In genomic region chr3:110881069-110881468, GRCh38 we compare ENCODE assay signal across 8 cellular contexts.
DNase-seq lines count a peak whose midpoint lies in the region; ATAC-seq and TF ChIP-seq lines count a peak whose summit lies in the region.

No MANE protein-coding gene starts in this region.

- H3K4me3 ChIP-seq in GM12865 (ENCODE audit: low read depth, low read length), result no peak overlapping the region
- no peak overlapping the region for H3K4me3 ChIP-seq in kidney epithelial cell (ENCODE audit: low read depth, low read length)
- no peak overlapping the region for H3K4me3 ChIP-seq in vagina

- DNase-seq in GM12865 (ENCODE audit: low read depth) (peak; percentile 47), amniotic epithelial cell (ENCODE audit: low read depth) (peak; percentile 5), kidney epithelial cell (ENCODE audit: low read depth) (no peak), vagina (ENCODE audit: extremely low spot score in 2 of 2) (no peak), activated gamma-delta T cell (lab: John Stamatoyannopoulos, UW) (no peak)

- intact Hi-C loops in vagina (cut with DNase I), result no loop called here

- no peak for TF ChIP-seq POLR2A in vagina (IDR thresholded peaks at IDR 0.05)

- no peaks in the 10 kb centered on the region for H3K36me3 ChIP-seq in kidney epithelial cell (ENCODE audit: control insufficient read depth, insufficient read depth, low read length)
- no peaks in the 10 kb centered on the region for H3K36me3 ChIP-seq in vagina

- peak; percentile 25 for TF ChIP-seq CTCF in GM12865 (IDR thresholded peaks at IDR 0.05; ENCODE audit: insufficient read depth, low read depth, low read length, missing control alignments)
- TF ChIP-seq CTCF in LNCAP (IDR thresholded peaks at IDR 0.05), result peak; percentile 13; the same call in 1 of the 2 replicates
- TF ChIP-seq CTCF in kidney epithelial cell (IDR thresholded peaks at IDR 0.05; ENCODE audit: insufficient read depth, low read length, poor library complexity, severe bottlenecking), result peak; percentile 13
- TF ChIP-seq CTCF in vagina (IDR thresholded peaks at IDR 0.05), result no peak

- H3K9me3 ChIP-seq in vagina, result no peaks in the 10 kb centered on the region

- no peaks in the 10 kb centered on the region for H3K27me3 ChIP-seq in kidney epithelial cell (ENCODE audit: control insufficient read depth, insufficient read depth, low read length)
- H3K27me3 ChIP-seq in vagina, result no peaks in the 10 kb centered on the region

- no peak overlapping the region for H3K27ac ChIP-seq in vagina

- H3K4me1 ChIP-seq in vagina, result no peaks in the 10 kb centered on the region

- ATAC-seq in GM21619 (IDR thresholded peaks at IDR 0.05; ENCODE audit: unreplicated experiment) (peak; percentile 92), GM21737 (IDR thresholded peaks at IDR 0.05; ENCODE audit: unreplicated experiment) (no peak)

Comparison
In these comparisons a context has a peak if more than half of its experiments do, and no peak if none do; other contexts are left out.
1. DNase-seq: peak in GM12865 (single experiment) and amniotic epithelial cell (single experiment); none in kidney epithelial cell (single experiment), vagina (0 of 2) and activated gamma-delta T cell (single experiment).
2. CTCF ChIP-seq: peak in GM12865 (single experiment), LNCAP (single experiment) and kidney epithelial cell (single experiment); none in vagina (0 of 3).